11 cellular contexts compared by ENCODE assay signal in genomic region chr17:77343031-77343866, GRCh38.
DNase-seq lines count a peak whose midpoint lies in the region; ATAC-seq and TF ChIP-seq lines count a peak whose summit lies in the region.
"Had no signal": no experiment of that assay in that cellular context is flagged by ENCODE, and none has a peak within 500 bp of the region (broad histone marks: within the 10 kb centered on the region; RNA-seq: fewer than 3 reads in every experiment).

No MANE protein-coding gene starts in this region.

- H3K4me1 Mint-ChIP-seq in T-helper 17 cell (peaks cover 48% of the 10 kb centered on the region), glutamatergic neuron (ENCODE audit: low read depth, unreplicated experiment) (no peaks in the 10 kb centered on the region)

- H3K9me3 ChIP-seq in T-helper 17 cell (ENCODE audit: control insufficient read depth, low read length, poor library complexity, severe bottlenecking) (no peaks in the 10 kb centered on the region), spleen (no peaks in the 10 kb centered on the region)
- H3K9me3 ChIP-seq: uterus had no signal

- intact Hi-C loops in spleen (cut with DNase I; ENCODE audit: low total_unique reads) = no loop called here

- H3K9me3 Mint-ChIP-seq in glutamatergic neuron (ENCODE audit: unreplicated experiment) = peaks cover 6% of the 10 kb centered on the region

- TF ChIP-seq CTCF in spleen (IDR thresholded peaks at IDR 0.05 in 8 of 11, conservative IDR thresholded peaks at IDR 0.05 in 3 of 11) (no peak), glutamatergic neuron (IDR thresholded peaks at IDR 0.05; ENCODE audit: partially characterized antibody, unreplicated experiment) (no peak)

- H3K27me3 Mint-ChIP-seq in T-helper 17 cell (no peaks in the 10 kb centered on the region), glutamatergic neuron (ENCODE audit: unreplicated experiment) (peaks cover 2% of the 10 kb centered on the region)

- TF ChIP-seq POLR2A in spleen (IDR thresholded peaks at IDR 0.05) = no peak

- ATAC-seq in T-helper 17 cell = no peak

- H3K4me1 ChIP-seq in spleen = peaks cover 8 to 97% (median 60%) of the 10 kb centered on the region in 6 donors
- H3K4me1 ChIP-seq: uterus had no signal

- H3K27ac ChIP-seq in spleen = peak overlapping the region; percentile 75 to 92 (median 80)
- H3K27ac ChIP-seq: uterus had no signal

- peak overlapping the region; percentile 91 for H3K4me3 Mint-ChIP-seq in T-helper 17 cell
- no peak overlapping the region for H3K4me3 Mint-ChIP-seq in glutamatergic neuron (ENCODE audit: unreplicated experiment)

- H3K4me3 ChIP-seq in GM08714 (ENCODE audit: low read length) = peak overlapping the region; percentile 49; the same call in 1 of the 2 replicates
- H3K4me3 ChIP-seq in spleen = peak overlapping the region in 1 of 8 donors; percentile 58
- H3K4me3 ChIP-seq: uterus had no signal

- 78 to 83% (median 81%) methylated on average over 7 of the region's 7 CpGs for WGBS in spleen, 5 donors

- H3K36me3 Mint-ChIP-seq in T-helper 17 cell (ENCODE audit: low read depth) (no peaks in the 10 kb centered on the region), glutamatergic neuron (ENCODE audit: unreplicated experiment) (peaks cover 10% of the 10 kb centered on the region)

- DNase-seq in T-helper 17 cell (no peak), ecto neural progenitor cell (ENCODE audit: low spot score) (peak; percentile 29), spleen (no peak), occipital lobe (lab: John Stamatoyannopoulos, UW) (no peak), NCI-H82 treated with DMSO at 0.1 percent for 48 hours (lab: John Stamatoyannopoulos, UW; ENCODE audit: unreplicated experiment) (no peak), glutamatergic neuron (no peak)
- DNase-seq: anterior cingulate cortex, DMS53, heart right ventricle had no signal

- no peaks in the 10 kb centered on the region for H3K27me3 ChIP-seq in spleen (replicated peaks in 1 of 7)
- H3K27me3 ChIP-seq: heart right ventricle, uterus had no signal

- H3K27ac Mint-ChIP-seq in T-helper 17 cell = peak overlapping the region; percentile 94
- H3K27ac Mint-ChIP-seq in glutamatergic neuron (ENCODE audit: unreplicated experiment) = no peak overlapping the region

- peaks cover 0 to 4% (median 0%) of the 10 kb centered on the region in 6 donors for H3K36me3 ChIP-seq in spleen
- H3K36me3 ChIP-seq: heart right ventricle, uterus had no signal
